Comparison of ENCODE assay signal across 1 cellular context in the genomic region with DNA sequence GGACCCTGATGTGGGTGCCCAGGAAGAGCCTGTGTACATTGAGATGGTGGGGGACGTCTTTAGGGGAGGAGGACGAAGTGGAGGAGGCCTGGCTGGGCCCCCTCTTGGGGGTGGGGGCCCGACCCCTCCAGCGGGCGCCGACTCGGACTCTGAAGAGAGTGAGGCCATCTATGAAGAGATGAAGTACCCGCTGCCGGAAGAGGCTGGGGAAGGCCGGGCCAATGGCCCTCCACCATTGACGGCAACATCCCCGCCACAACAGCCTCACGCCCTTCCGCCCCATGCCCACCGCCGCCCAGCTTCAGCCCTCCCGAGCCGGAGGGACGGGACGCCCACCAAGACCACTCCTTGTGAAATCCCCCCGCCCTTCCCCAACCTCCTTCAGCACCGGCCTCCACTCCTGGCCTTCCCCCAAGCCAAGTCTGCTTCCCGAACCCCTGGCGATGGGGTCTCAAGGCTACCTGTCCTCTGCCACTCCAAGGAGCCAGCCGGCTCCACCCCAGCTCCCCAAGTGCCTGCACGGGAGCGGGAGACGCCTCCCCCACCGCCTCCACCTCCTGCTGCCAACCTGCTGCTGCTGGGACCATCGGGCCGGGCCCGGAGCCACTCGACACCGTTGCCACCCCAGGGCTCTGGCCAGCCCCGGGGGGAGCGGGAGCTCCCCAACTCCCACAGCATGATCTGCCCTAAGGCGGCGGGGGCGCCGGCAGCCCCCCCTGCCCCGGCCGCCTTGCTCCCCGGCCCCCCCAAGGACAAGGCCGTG.
TF ChIP-seq lines count a peak whose summit lies in the region.

No MANE protein-coding gene starts in this region.

TF ChIP-seq in HepG2, 621 proteins besides CTCF, POLR2A, EP300 and RAD21:
- TF ChIP-seq SIN3B (IDR thresholded peaks at IDR 0.05; ENCODE audit: low read length) (no peak), MED1 (CRISPR knock-in tag; IDR thresholded peaks at IDR 0.05) (no peak), ZFP41 (CRISPR knock-in tag; IDR thresholded peaks at IDR 0.05; ENCODE audit: borderline replicate concordance) (no peak), CHCHD3 (CRISPR knock-in tag; IDR thresholded peaks at IDR 0.05) (no peak), ZNF687 (CRISPR knock-in tag; IDR thresholded peaks at IDR 0.05) (peak; percentile 4; the same call in 1 of the 2 replicates)
